1 cellular context compared by ENCODE assay signal in the genomic region with DNA sequence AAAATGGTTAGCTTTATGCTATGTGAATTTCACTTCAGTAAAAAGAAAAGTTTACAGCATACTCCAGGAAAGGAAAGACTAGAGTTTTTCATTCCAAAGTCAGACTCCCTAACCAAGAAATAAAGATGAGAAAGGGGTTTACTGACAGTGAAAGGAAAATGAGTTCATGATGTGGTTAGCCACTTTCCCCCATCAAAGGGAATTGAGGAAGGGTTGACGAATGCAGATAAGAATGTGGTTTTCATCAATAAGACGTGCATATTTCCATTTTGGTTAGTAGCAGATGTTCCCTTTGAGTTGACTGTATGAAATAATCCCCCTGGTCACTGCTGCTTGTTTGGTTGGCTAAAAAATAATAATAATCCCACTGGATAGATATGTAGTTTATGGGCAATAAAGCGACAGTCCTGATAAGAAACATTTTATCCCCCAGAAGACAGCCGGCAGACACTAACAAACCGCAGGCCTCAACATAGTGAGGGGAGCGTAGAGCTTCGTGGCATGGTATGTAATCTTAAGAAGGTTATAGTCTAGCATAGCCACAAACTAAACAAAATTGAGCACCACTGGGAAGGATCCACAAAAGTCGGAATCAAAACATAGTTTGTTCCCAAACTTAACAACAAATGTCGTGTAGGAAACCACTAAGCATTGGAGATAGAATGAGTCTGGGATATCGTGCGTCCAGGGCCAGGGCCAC.
TF ChIP-seq lines count a peak whose summit lies in the region.

No MANE protein-coding gene starts in this region.

TF ChIP-seq in K562, 482 proteins besides CTCF, POLR2A, EP300 and RAD21 (continued from another document):
- TF ChIP-seq, protein P1, sequence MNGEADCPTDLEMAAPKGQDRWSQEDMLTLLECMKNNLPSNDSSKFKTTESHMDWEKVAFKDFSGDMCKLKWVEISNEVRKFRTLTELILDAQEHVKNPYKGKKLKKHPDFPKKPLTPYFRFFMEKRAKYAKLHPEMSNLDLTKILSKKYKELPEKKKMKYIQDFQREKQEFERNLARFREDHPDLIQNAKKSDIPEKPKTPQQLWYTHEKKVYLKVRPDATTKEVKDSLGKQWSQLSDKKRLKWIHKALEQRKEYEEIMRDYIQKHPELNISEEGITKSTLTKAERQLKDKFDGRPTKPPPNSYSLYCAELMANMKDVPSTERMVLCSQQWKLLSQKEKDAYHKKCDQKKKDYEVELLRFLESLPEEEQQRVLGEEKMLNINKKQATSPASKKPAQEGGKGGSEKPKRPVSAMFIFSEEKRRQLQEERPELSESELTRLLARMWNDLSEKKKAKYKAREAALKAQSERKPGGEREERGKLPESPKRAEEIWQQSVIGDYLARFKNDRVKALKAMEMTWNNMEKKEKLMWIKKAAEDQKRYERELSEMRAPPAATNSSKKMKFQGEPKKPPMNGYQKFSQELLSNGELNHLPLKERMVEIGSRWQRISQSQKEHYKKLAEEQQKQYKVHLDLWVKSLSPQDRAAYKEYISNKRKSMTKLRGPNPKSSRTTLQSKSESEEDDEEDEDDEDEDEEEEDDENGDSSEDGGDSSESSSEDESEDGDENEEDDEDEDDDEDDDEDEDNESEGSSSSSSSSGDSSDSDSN (IDR thresholded peaks at IDR 0.05; ENCODE audit: borderline replicate concordance in 1 of 2, low read depth in 2 of 2, low read length in 2 of 2), result no peak
- TF ChIP-seq ZNF79 (CRISPR knock-in tag; IDR thresholded peaks at IDR 0.05; ENCODE audit: low read depth), result no peak
- TF ChIP-seq ZNF384 (IDR thresholded peaks at IDR 0.05; ENCODE audit: low read depth, low read length), result no peak
- TF ChIP-seq, protein P2, sequence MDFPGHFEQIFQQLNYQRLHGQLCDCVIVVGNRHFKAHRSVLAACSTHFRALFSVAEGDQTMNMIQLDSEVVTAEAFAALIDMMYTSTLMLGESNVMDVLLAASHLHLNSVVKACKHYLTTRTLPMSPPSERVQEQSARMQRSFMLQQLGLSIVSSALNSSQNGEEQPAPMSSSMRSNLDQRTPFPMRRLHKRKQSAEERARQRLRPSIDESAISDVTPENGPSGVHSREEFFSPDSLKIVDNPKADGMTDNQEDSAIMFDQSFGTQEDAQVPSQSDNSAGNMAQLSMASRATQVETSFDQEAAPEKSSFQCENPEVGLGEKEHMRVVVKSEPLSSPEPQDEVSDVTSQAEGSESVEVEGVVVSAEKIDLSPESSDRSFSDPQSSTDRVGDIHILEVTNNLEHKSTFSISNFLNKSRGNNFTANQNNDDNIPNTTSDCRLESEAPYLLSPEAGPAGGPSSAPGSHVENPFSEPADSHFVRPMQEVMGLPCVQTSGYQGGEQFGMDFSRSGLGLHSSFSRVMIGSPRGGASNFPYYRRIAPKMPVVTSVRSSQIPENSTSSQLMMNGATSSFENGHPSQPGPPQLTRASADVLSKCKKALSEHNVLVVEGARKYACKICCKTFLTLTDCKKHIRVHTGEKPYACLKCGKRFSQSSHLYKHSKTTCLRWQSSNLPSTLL (IDR thresholded peaks at IDR 0.05), result no peak
- peak; percentile 75 for TF ChIP-seq TEAD4 (IDR thresholded peaks at IDR 0.05; ENCODE audit: low read length)
- no peak for TF ChIP-seq TEAD4 (CRISPR knock-in tag; IDR thresholded peaks at IDR 0.05; ENCODE audit: borderline replicate concordance)
- no peak for TF ChIP-seq E2F3 (CRISPR knock-in tag; IDR thresholded peaks at IDR 0.05)
- no peak for TF ChIP-seq NONO (IDR thresholded peaks at IDR 0.05; ENCODE audit: low read depth in 2 of 2, low read length in 1 of 2)
- TF ChIP-seq SMARCA5 (IDR thresholded peaks at IDR 0.05), result no peak
- no peak for TF ChIP-seq COPS2 (conservative IDR thresholded peaks at IDR 0.05)
- TF ChIP-seq, protein P3, sequence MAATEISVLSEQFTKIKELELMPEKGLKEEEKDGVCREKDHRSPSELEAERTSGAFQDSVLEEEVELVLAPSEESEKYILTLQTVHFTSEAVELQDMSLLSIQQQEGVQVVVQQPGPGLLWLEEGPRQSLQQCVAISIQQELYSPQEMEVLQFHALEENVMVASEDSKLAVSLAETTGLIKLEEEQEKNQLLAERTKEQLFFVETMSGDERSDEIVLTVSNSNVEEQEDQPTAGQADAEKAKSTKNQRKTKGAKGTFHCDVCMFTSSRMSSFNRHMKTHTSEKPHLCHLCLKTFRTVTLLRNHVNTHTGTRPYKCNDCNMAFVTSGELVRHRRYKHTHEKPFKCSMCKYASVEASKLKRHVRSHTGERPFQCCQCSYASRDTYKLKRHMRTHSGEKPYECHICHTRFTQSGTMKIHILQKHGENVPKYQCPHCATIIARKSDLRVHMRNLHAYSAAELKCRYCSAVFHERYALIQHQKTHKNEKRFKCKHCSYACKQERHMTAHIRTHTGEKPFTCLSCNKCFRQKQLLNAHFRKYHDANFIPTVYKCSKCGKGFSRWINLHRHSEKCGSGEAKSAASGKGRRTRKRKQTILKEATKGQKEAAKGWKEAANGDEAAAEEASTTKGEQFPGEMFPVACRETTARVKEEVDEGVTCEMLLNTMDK (IDR thresholded peaks at IDR 0.05; ENCODE audit: borderline replicate concordance, insufficient read depth, low read depth, low read length, poor library complexity, severe bottlenecking), result no peak
- no peak for TF ChIP-seq CTBP1 (IDR thresholded peaks at IDR 0.05; ENCODE audit: borderline replicate concordance)
- TF ChIP-seq, protein P4, sequence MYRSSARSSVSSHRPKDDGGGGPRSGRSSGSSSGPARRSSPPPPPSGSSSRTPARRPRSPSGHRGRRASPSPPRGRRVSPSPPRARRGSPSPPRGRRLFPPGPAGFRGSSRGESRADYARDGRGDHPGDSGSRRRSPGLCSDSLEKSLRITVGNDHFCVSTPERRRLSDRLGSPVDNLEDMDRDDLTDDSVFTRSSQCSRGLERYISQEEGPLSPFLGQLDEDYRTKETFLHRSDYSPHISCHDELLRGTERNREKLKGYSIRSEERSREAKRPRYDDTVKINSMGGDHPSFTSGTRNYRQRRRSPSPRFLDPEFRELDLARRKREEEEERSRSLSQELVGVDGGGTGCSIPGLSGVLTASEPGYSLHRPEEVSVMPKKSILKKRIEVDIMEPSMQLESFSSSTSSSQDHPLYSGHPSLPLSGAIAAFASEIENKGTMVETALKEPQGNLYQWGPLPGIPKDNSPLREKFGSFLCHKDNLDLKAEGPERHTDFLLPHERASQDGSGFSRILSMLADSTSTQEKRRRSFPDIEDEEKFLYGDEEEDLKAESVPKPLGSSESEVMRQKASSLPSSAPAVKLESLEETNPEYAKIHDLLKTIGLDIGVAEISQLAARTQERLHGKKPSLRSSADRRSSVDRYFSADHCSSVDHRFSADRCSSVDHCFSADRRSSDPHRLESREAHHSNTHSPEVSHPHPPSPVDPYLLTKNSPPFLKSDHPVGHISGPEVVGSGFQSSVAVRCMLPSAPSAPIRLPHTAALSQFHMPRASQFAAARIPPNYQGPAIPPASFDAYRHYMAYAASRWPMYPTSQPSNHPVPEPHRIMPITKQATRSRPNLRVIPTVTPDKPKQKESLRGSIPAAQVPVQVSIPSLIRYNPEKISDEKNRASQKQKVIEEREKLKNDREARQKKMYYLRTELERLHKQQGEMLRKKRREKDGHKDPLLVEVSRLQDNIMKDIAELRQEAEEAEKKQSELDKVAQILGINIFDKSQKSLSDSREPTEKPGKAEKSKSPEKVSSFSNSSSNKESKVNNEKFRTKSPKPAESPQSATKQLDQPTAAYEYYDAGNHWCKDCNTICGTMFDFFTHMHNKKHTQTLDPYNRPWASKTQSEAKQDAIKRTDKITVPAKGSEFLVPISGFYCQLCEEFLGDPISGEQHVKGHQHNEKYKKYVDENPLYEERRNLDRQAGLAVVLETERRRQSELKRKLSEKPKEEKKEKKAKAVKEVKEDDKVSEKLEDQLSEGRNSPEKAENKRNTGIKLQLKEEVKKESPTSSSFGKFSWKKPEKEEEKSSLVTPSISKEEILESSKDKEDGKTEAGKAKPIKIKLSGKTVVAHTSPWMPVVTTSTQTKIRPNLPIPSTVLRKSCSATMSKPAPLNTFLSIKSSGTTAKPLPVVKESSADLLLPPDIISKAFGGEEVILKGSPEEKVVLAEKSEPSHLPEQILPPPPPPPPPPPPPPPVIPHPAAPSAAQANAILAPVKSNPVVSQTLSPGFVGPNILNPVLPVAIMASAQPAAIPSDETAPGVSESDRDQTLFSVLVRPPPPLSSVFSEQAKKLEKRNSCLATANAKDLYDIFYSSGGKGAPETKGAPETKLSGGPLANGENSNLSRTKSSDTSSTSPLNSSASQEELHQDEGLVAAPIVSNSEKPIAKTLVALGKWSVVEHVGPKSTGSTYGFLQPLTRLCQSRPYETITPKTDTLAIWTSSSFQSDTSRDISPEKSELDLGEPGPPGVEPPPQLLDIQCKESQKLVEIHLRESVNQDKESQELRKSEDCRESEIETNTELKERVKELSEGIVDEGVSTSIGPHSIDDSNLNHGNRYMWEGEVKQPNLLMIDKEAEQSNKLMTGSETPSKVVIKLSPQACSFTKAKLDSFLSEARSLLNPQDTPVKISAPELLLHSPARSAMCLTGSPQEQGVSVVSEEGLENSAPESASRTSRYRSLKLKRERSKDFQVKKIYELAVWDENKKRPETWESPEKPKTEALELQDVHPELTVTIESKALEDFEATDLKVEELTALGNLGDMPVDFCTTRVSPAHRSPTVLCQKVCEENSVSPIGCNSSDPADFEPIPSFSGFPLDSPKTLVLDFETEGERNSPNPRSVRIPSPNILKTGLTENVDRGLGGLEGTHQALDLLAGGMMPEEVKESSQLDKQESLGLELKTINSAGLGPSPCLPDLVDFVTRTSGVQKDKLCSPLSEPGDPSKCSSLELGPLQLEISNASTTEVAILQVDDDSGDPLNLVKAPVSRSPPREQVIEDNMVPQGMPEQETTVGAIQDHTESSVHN (IDR thresholded peaks at IDR 0.05; ENCODE audit: borderline replicate concordance in 1 of 2, low read depth in 1 of 2), result no peak
- TF ChIP-seq, protein P5, sequence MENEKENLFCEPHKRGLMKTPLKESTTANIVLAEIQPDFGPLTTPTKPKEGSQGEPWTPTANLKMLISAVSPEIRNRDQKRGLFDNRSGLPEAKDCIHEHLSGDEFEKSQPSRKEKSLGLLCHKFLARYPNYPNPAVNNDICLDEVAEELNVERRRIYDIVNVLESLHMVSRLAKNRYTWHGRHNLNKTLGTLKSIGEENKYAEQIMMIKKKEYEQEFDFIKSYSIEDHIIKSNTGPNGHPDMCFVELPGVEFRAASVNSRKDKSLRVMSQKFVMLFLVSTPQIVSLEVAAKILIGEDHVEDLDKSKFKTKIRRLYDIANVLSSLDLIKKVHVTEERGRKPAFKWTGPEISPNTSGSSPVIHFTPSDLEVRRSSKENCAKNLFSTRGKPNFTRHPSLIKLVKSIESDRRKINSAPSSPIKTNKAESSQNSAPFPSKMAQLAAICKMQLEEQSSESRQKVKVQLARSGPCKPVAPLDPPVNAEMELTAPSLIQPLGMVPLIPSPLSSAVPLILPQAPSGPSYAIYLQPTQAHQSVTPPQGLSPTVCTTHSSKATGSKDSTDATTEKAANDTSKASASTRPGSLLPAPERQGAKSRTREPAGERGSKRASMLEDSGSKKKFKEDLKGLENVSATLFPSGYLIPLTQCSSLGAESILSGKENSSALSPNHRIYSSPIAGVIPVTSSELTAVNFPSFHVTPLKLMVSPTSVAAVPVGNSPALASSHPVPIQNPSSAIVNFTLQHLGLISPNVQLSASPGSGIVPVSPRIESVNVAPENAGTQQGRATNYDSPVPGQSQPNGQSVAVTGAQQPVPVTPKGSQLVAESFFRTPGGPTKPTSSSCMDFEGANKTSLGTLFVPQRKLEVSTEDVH (IDR thresholded peaks at IDR 0.05; ENCODE audit: low read depth, partially characterized antibody), result no peak
- TF ChIP-seq RBM15 (IDR thresholded peaks at IDR 0.05; ENCODE audit: insufficient read depth, low read length), result no peak
- peak; percentile 10 for TF ChIP-seq MEIS2 (IDR thresholded peaks at IDR 0.05; ENCODE audit: partially characterized antibody)
- TF ChIP-seq CBFA2T3 (IDR thresholded peaks at IDR 0.05), result 0 out of 2 replicates have a peak, but pooled peaks have one; percentile 34
- TF ChIP-seq JUN (IDR thresholded peaks at IDR 0.05; ENCODE audit: borderline replicate concordance, low read depth, low read length), result no peak
- TF ChIP-seq JUN (CRISPR knock-in tag; IDR thresholded peaks at IDR 0.05; ENCODE audit: borderline replicate concordance), result no peak
- no peak for TF ChIP-seq CBFB (CRISPR knock-in tag; IDR thresholded peaks at IDR 0.05)
- TF ChIP-seq SREBF2 (CRISPR knock-in tag; IDR thresholded peaks at IDR 0.05), result no peak
- TF ChIP-seq, protein P6, sequence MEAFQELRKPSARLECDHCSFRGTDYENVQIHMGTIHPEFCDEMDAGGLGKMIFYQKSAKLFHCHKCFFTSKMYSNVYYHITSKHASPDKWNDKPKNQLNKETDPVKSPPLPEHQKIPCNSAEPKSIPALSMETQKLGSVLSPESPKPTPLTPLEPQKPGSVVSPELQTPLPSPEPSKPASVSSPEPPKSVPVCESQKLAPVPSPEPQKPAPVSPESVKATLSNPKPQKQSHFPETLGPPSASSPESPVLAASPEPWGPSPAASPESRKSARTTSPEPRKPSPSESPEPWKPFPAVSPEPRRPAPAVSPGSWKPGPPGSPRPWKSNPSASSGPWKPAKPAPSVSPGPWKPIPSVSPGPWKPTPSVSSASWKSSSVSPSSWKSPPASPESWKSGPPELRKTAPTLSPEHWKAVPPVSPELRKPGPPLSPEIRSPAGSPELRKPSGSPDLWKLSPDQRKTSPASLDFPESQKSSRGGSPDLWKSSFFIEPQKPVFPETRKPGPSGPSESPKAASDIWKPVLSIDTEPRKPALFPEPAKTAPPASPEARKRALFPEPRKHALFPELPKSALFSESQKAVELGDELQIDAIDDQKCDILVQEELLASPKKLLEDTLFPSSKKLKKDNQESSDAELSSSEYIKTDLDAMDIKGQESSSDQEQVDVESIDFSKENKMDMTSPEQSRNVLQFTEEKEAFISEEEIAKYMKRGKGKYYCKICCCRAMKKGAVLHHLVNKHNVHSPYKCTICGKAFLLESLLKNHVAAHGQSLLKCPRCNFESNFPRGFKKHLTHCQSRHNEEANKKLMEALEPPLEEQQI (IDR thresholded peaks at IDR 0.05), result no peak
- TF ChIP-seq ZNF12 (CRISPR knock-in tag; IDR thresholded peaks at IDR 0.05), result no peak
- TF ChIP-seq U2AF2 (optimal IDR thresholded peaks at IDR 0.05; ENCODE audit: low read depth, low read length), result no peak
